Comparison of ENCODE assay signal across 8 cellular contexts in genomic region chr6:87473419-87473903, GRCh38. TPM values are rescaled to one million over a fixed set of nuclear protein-coding genes. Genes with fewer than 3 reads are reported as not detected.
DNase-seq lines count a peak whose midpoint lies in the region; ATAC-seq and TF ChIP-seq lines count a peak whose summit lies in the region.

No MANE protein-coding gene starts in this region.

- no peak overlapping the region for H3K27ac Mint-ChIP-seq in nephron progenitor cell

- H3K36me3 Mint-ChIP-seq in nephron progenitor cell (ENCODE audit: low read depth) = peaks cover 7% of the 10 kb centered on the region

- H3K27ac ChIP-seq in VCaP = peak overlapping the region; percentile 79

- peak overlapping the region; percentile 81 for H3K4me3 ChIP-seq in Jurkat, Clone E6-1 (ENCODE audit: low read length)

- H3K4me3 Mint-ChIP-seq in nephron progenitor cell = peak overlapping the region; percentile 100

- H3K4me1 Mint-ChIP-seq in nephron progenitor cell = peaks cover 13% of the 10 kb centered on the region

- TF ChIP-seq CTCF in VCaP (conservative IDR thresholded peaks at IDR 0.05) (no peak), nephron progenitor cell (IDR thresholded peaks at IDR 0.05) (no peak)

- DNase-seq in SIG-M5 treated with dmso at 0.1 percent for 504 hours (lab: John Stamatoyannopoulos, UW; ENCODE audit: unreplicated experiment) (peak; percentile 59), SIG-M5 (lab: John Stamatoyannopoulos, UW) (no peak), nephron progenitor cell (no peak), NCI-H187 (lab: John Stamatoyannopoulos, UW) (no peak)
- DNase-seq in Jurkat, Clone E6-1 (ENCODE audit: low read depth, low spot score) = peak; percentile 22

- peak; percentile 64 for ATAC-seq in GM21825 (IDR thresholded peaks at IDR 0.05; ENCODE audit: unreplicated experiment)
- ATAC-seq in esophagus mucosa = peak; percentile 70

- H3K27me3 Mint-ChIP-seq in nephron progenitor cell (ENCODE audit: low read depth, poor library complexity) = peaks cover 2% of the 10 kb centered on the region

- no peaks in the 10 kb centered on the region for H3K9me3 Mint-ChIP-seq in nephron progenitor cell

RNA-seq across cellular contexts. Expression of gene SLC35A1, which starts 0.7 kb away (rescaled TPM):
- 20.6 TPM for polyA plus RNA-seq in Jurkat, Clone E6-1 (2012; ENCODE audit: insufficient read depth, insufficient read length)
- 6.5 TPM for total RNA-seq in esophagus mucosa

Comparison
In these comparisons a context has a peak if more than half of its experiments do, and no peak if none do; other contexts are left out.
1. DNase-seq: peak in SIG-M5 treated with dmso at 0.1 percent for 504 hours (single experiment) and Jurkat, Clone E6-1 (single experiment); none in SIG-M5 (single experiment), nephron progenitor cell (single experiment) and NCI-H187 (0 of 2).